ENCODE assay signal across 1 cellular context in the genomic region with DNA sequence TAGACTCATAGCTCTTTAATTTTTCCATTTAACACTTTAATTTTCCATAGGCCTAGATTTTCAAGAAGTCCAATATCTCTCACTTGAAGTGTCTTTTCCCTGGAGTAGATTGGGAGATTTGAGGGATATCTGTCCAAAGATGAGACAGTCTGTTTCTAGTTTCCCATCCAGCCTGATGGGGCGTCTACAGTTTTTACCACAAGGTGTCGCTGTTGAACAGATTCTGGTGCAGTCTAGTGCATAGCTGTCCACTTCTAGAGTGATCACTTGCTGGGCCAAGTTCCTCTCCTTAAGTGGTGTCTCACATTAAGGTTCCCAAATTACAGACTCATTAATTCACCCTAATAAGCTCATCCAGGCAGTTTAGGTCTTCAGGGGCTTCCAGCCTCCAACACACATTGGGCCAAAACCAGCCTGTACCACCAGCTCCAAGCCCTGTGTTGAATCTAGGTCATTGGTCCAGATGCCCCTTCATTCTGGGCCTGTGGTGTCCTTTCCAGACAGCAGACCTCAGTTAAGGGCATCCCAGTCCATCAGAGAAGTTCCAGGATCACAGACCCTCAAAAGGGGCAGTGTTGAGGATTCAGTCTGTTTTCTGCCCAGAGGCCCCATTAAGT.
A peak's percentile ranks its signal among the peaks of the same experiment; 100 is the strongest.
TF ChIP-seq lines count a peak whose summit lies in the region.

No MANE protein-coding gene starts in this region.

TF ChIP-seq in GM12878, 131 proteins besides CTCF, POLR2A, EP300 and RAD21 (continued from another document):
- TF ChIP-seq, protein P1, sequence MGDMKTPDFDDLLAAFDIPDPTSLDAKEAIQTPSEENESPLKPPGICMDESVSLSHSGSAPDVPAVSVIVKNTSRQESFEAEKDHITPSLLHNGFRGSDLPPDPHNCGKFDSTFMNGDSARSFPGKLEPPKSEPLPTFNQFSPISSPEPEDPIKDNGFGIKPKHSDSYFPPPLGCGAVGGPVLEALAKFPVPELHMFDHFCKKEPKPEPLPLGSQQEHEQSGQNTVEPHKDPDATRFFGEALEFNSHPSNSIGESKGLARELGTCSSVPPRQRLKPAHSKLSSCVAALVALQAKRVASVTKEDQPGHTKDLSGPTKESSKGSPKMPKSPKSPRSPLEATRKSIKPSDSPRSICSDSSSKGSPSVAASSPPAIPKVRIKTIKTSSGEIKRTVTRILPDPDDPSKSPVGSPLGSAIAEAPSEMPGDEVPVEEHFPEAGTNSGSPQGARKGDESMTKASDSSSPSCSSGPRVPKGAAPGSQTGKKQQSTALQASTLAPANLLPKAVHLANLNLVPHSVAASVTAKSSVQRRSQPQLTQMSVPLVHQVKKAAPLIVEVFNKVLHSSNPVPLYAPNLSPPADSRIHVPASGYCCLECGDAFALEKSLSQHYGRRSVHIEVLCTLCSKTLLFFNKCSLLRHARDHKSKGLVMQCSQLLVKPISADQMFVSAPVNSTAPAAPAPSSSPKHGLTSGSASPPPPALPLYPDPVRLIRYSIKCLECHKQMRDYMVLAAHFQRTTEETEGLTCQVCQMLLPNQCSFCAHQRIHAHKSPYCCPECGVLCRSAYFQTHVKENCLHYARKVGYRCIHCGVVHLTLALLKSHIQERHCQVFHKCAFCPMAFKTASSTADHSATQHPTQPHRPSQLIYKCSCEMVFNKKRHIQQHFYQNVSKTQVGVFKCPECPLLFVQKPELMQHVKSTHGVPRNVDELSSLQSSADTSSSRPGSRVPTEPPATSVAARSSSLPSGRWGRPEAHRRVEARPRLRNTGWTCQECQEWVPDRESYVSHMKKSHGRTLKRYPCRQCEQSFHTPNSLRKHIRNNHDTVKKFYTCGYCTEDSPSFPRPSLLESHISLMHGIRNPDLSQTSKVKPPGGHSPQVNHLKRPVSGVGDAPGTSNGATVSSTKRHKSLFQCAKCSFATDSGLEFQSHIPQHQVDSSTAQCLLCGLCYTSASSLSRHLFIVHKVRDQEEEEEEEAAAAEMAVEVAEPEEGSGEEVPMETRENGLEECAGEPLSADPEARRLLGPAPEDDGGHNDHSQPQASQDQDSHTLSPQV (IDR thresholded peaks at IDR 0.05), result no peak
- peak; percentile 31; the same call in 1 of the 2 replicates for TF ChIP-seq RUNX3 (IDR thresholded peaks at IDR 0.05; ENCODE audit: low read length)
- TF ChIP-seq ETV6 (conservative IDR thresholded peaks at IDR 0.05 in 1 of 2, IDR thresholded peaks at IDR 0.05 in 1 of 2; ENCODE audit: borderline replicate concordance in 1 of 2, low read depth in 1 of 2), result no peak
- no peak for TF ChIP-seq NR2C2 (IDR thresholded peaks at IDR 0.05; ENCODE audit: borderline replicate concordance, control insufficient read depth, insufficient read length, low read depth)
- TF ChIP-seq MYB (IDR thresholded peaks at IDR 0.05; ENCODE audit: borderline replicate concordance, low read depth, low read length), result no peak
- TF ChIP-seq ESRRA (IDR thresholded peaks at IDR 0.05; ENCODE audit: low read length), result no peak
- 0 out of 2 replicates have a peak, but pooled peaks have one; percentile 48 for TF ChIP-seq ZBTB33 (IDR thresholded peaks at IDR 0.05)
- TF ChIP-seq E2F4 (IDR thresholded peaks at IDR 0.05; ENCODE audit: low read depth, low read length), result no peak
- TF ChIP-seq, protein P2, sequence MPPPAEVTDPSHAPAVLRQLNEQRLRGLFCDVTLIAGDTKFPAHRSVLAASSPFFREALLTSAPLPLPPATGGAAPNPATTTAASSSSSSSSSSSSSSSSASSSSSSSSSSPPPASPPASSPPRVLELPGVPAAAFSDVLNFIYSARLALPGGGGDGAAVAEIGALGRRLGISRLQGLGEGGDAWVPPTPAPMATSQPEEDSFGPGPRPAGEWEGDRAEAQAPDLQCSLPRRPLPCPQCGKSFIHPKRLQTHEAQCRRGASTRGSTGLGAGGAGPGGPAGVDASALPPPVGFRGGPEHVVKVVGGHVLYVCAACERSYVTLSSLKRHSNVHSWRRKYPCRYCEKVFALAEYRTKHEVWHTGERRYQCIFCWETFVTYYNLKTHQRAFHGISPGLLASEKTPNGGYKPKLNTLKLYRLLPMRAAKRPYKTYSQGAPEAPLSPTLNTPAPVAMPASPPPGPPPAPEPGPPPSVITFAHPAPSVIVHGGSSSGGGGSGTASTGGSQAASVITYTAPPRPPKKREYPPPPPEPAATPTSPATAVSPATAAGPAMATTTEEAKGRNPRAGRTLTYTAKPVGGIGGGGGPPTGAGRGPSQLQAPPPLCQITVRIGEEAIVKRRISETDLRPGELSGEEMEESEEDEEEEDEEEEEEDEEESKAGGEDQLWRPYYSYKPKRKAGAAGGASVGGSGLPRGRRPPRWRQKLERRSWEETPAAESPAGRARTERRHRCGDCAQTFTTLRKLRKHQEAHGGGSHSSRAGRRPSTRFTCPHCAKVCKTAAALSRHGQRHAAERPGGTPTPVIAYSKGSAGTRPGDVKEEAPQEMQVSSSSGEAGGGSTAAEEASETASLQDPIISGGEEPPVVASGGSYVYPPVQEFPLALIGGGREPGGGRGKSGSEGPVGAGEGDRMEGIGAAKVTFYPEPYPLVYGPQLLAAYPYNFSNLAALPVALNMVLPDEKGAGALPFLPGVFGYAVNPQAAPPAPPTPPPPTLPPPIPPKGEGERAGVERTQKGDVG (CRISPR knock-in tag; IDR thresholded peaks at IDR 0.05), result no peak
- TF ChIP-seq, protein P3, sequence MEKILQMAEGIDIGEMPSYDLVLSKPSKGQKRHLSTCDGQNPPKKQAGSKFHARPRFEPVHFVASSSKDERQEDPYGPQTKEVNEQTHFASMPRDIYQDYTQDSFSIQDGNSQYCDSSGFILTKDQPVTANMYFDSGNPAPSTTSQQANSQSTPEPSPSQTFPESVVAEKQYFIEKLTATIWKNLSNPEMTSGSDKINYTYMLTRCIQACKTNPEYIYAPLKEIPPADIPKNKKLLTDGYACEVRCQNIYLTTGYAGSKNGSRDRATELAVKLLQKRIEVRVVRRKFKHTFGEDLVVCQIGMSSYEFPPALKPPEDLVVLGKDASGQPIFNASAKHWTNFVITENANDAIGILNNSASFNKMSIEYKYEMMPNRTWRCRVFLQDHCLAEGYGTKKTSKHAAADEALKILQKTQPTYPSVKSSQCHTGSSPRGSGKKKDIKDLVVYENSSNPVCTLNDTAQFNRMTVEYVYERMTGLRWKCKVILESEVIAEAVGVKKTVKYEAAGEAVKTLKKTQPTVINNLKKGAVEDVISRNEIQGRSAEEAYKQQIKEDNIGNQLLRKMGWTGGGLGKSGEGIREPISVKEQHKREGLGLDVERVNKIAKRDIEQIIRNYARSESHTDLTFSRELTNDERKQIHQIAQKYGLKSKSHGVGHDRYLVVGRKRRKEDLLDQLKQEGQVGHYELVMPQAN (conservative IDR thresholded peaks at IDR 0.05), result no peak
- TF ChIP-seq CEBPB (IDR thresholded peaks at IDR 0.05; ENCODE audit: borderline replicate concordance in 1 of 2, low read depth in 2 of 2, low read length in 2 of 2), result no peak
- no peak for TF ChIP-seq PRDM15 (CRISPR knock-in tag; IDR thresholded peaks at IDR 0.05)
- peak; percentile 55; the same call in 1 of the 2 replicates for TF ChIP-seq YY1 (IDR thresholded peaks at IDR 0.05; ENCODE audit: low read depth, low read length)
- no peak for TF ChIP-seq CHD4 (IDR thresholded peaks at IDR 0.05)
- no peak for TF ChIP-seq SREBF1 (IDR thresholded peaks at IDR 0.05; ENCODE audit: low read length)
- no peak for TF ChIP-seq IRF3 (IDR thresholded peaks at IDR 0.05)
- TF ChIP-seq SKIL (IDR thresholded peaks at IDR 0.05; ENCODE audit: low read depth, poor library complexity, severe bottlenecking), result no peak
- no peak for TF ChIP-seq ATF7 (IDR thresholded peaks at IDR 0.05; ENCODE audit: low read depth)
- no peak for TF ChIP-seq ZNF384 (IDR thresholded peaks at IDR 0.05; ENCODE audit: borderline replicate concordance, low read depth, low read length)
- no peak for TF ChIP-seq TBL1XR1 (IDR thresholded peaks at IDR 0.05; ENCODE audit: low read depth, low read length)
- TF ChIP-seq STAT3 (IDR thresholded peaks at IDR 0.05; ENCODE audit: low read depth, low read length), result no peak
- TF ChIP-seq RELA (IDR thresholded peaks at IDR 0.05; ENCODE audit: borderline replicate concordance, partially characterized antibody), result no peak
- TF ChIP-seq NR2C1 (IDR thresholded peaks at IDR 0.05), result no peak
- TF ChIP-seq ATF3 (IDR thresholded peaks at IDR 0.05; ENCODE audit: borderline replicate concordance, extremely low read depth, low read depth, low read length), result no peak
- no peak for TF ChIP-seq YBX1 (IDR thresholded peaks at IDR 0.05)
- peak; percentile 51 for TF ChIP-seq SP1 (IDR thresholded peaks at IDR 0.05; ENCODE audit: low read depth, low read length)
